24 cellular contexts compared by ENCODE assay signal in genomic region chr1:59757185-59757747, GRCh38. TPM values are rescaled to one million over a fixed set of nuclear protein-coding genes. Genes with fewer than 3 reads are reported as not detected.
"Had no signal": no experiment of that assay in that cellular context is flagged by ENCODE, and none has a peak within 500 bp of the region (broad histone marks: within the 10 kb centered on the region; RNA-seq: fewer than 3 reads in every experiment).

No MANE protein-coding gene starts in this region.

- H3K4me3 ChIP-seq: heart left ventricle, left ventricle myocardium inferior, ovary, right atrium auricular region, right lobe of liver, skin epidermis, stomach, thoracic aorta, tibial artery, vagina had no signal

- H3K27me3 ChIP-seq: heart left ventricle, ovary, right atrium auricular region, right lobe of liver, stomach, tibial artery, vagina had no signal

- DNase-seq: glutamatergic neuron; heart left ventricle; left colon; left ventricle myocardium inferior; mesenchymal stem cell; naive thymus-derived CD4-positive, alpha-beta T cell; ovary; right lobe of liver; stimulated activated CD4-positive, alpha-beta T cell treated with anti-CD3 and anti-CD28 coated beads, Interleukin-12 subunit alpha, Interleukin-12 subunit beta, amount 100 ng/mL, for 4 hours; stimulated activated CD4-positive, alpha-beta T cell treated with anti-CD3 and anti-CD28 coated beads, Interleukin-15, amount 100 ng/mL, for 24 hours; stimulated activated CD4-positive, alpha-beta T cell treated with anti-CD3 and anti-CD28 coated beads, Interleukin-2, amount 100 ng/mL, for 24 hours; stimulated activated CD4-positive, alpha-beta T cell treated with anti-CD3 and anti-CD28 coated beads, Interleukin-4, amount 100 ng/mL, for 1 hour; stimulated activated naive B cell treated with anti-CD40 and anti-IgM and Interleukin-4, amounts not matched to agents 10 μg/mL and 1 μg/mL and 100 μg/mL, for 72 hours; stimulated activated naive CD8-positive, alpha-beta T cell treated with anti-CD3 and anti-CD28 coated beads, Interleukin-15, Interleukin-2, amounts not matched to agents 100 U/mL and 50 U/mL, for 24 hours; stomach; tibial artery had no signal

- H3K27ac ChIP-seq: heart left ventricle, left ventricle myocardium inferior, ovary, right atrium auricular region, right lobe of liver, skin epidermis, stomach, thoracic aorta, tibial artery, vagina had no signal

- H3K36me3 ChIP-seq: heart left ventricle, left ventricle myocardium inferior, ovary, right atrium auricular region, stomach, thoracic aorta, tibial artery, vagina had no signal

- H3K9me3 ChIP-seq: heart left ventricle, left ventricle myocardium inferior, ovary, right atrium auricular region, right lobe of liver, stomach, thoracic aorta, tibial artery, vagina had no signal

- ATAC-seq: heart left ventricle; naive thymus-derived CD4-positive, alpha-beta T cell; natural killer cell treated with Interleukin-12 subunit alpha and Interleukin-12 subunit beta and Interleukin-15 and Interleukin-18, amount 100 ng/mL, for 72 hours; right lobe of liver; stimulated activated naive B cell treated with anti-CD40 and anti-IgM and Interleukin-4, amounts not matched to agents 10 μg/mL and 1 μg/mL and 100 μg/mL, for 72 hours; stimulated activated naive CD8-positive, alpha-beta T cell treated with anti-CD3 and anti-CD28 coated beads, Interleukin-15, Interleukin-2, amounts not matched to agents 100 U/mL and 50 U/mL, for 24 hours had no signal

RNA-seq across cellular contexts. Expression of gene HOOK1, which starts 57.5 kb away (rescaled TPM):
- total RNA-seq: lung microvascular endothelial cell, myocyte, pulmonary artery endothelial cell had no signal
